15 cellular contexts compared by ENCODE assay signal in genomic region chr14:97713023-97713422, GRCh38.
DNase-seq lines count a peak whose midpoint lies in the region; ATAC-seq, FAIRE-seq and TF ChIP-seq lines count a peak whose summit lies in the region.
"Had no signal": no experiment of that assay in that cellular context is flagged by ENCODE, and none has a peak within 500 bp of the region (broad histone marks: within the 10 kb centered on the region; RNA-seq: fewer than 3 reads in every experiment).

No MANE protein-coding gene starts in this region.

- H3K4me3 ChIP-seq in A549 (no peak overlapping the region), foreskin fibroblast (ENCODE audit: low read depth in 1 of 2, low read length in 2 of 2) (no peak overlapping the region), testis (no peak overlapping the region), thyroid gland (replicated peaks in 1 of 3) (no peak overlapping the region), Peyer's patch (no peak overlapping the region)
- no peak overlapping the region for H3K4me3 ChIP-seq in CD4-positive, CD25-positive, alpha-beta regulatory T cell (ENCODE audit: low read depth, low read length)
- H3K4me3 ChIP-seq: ovary, spleen had no signal

- TF ChIP-seq EP300 in A549 (IDR thresholded peaks at IDR 0.05) = no peak

- peaks cover 38 to 60% (median 47%) of the 10 kb centered on the region in 4 donors for H3K4me1 Mint-ChIP-seq in CD4-positive, CD25-positive, alpha-beta regulatory T cell
- H3K4me1 Mint-ChIP-seq: CD14-positive monocyte had no signal

- WGBS in A549 (ENCODE audit: missing lambda C conversion rate) = 3% methylated on average over 6 of the region's 6 CpGs
- 89 to 91% methylated on average over 6 of the region's 6 CpGs for WGBS in testis, 2 donors
- 90 to 91% methylated on average over 6 of the region's 6 CpGs for WGBS in thyroid gland, 2 donors

- ATAC-seq in A549 = peak in 1 of 2 experiments; percentile 54; a peak in 1 of 6 replicates
- ATAC-seq in CD4-positive, CD25-positive, alpha-beta regulatory T cell (ENCODE audit: low read depth in 2 of 2) = no peak
- ATAC-seq: left lobe of liver had no signal

- no peak for FAIRE-seq in A549 (lab: Jason Lieb, UNC)

- H3K9me3 ChIP-seq in A549 (no peaks in the 10 kb centered on the region), testis (no peaks in the 10 kb centered on the region), thyroid gland (no peaks in the 10 kb centered on the region), Peyer's patch (no peaks in the 10 kb centered on the region)
- H3K9me3 ChIP-seq in CD4-positive, CD25-positive, alpha-beta regulatory T cell (ENCODE audit: control insufficient read depth in 2 of 2, low read length in 2 of 2) = no peaks in the 10 kb centered on the region
- H3K9me3 ChIP-seq: ovary, spleen had no signal

- CTCF ChIA-PET in A549 (lab: Yijun Ruan, JAX) = no interaction called here

- DNase-seq in A549 (ENCODE audit: low read depth in 1 of 2, low spot score in 1 of 2) (peak in 1 of 2 experiments; percentile 33), T1000 (lab: John Stamatoyannopoulos, UW) (peak; percentile 50), foreskin fibroblast (peak; percentile 14 to 17), testis (no peak), thyroid gland (no peak), Peyer's patch (no peak)
- no peak for DNase-seq in CD4-positive, CD25-positive, alpha-beta regulatory T cell
- DNase-seq: activated naive CD8-positive, alpha-beta T cell treated with anti-CD3 and anti-CD28 coated beads, Interleukin-2, amount 10 ng/mL, durations not matched to agents 7 days and 5 days; cerebellar nuclear complex; GF-D8; ovary; Right ventricle myocardium superior; spleen had no signal

- TF ChIP-seq RAD21 in A549 (conservative IDR thresholded peaks at IDR 0.05 in 1 of 2, IDR thresholded peaks at IDR 0.05 in 1 of 2) = no peak

- no peaks in the 10 kb centered on the region for H3K36me3 Mint-ChIP-seq in CD4-positive, CD25-positive, alpha-beta regulatory T cell
- H3K36me3 Mint-ChIP-seq: CD14-positive monocyte had no signal

- no peaks in the 10 kb centered on the region for H3K27me3 Mint-ChIP-seq in CD4-positive, CD25-positive, alpha-beta regulatory T cell
- H3K27me3 Mint-ChIP-seq: activated naive CD8-positive, alpha-beta T cell treated with anti-CD3 and anti-CD28 coated beads, Interleukin-2, amount 10 ng/mL, durations not matched to agents 7 days and 5 days had no signal

- peaks cover 0 to 2% (median 0%) of the 10 kb centered on the region in 7 donors for H3K9me3 Mint-ChIP-seq in CD4-positive, CD25-positive, alpha-beta regulatory T cell
- H3K9me3 Mint-ChIP-seq: activated naive CD8-positive, alpha-beta T cell treated with anti-CD3 and anti-CD28 coated beads, Interleukin-2, amount 10 ng/mL, durations not matched to agents 7 days and 5 days had no signal

- peak overlapping the region; percentile 29 to 86 (median 71) for H3K27ac Mint-ChIP-seq in CD4-positive, CD25-positive, alpha-beta regulatory T cell
- H3K27ac Mint-ChIP-seq: activated naive CD8-positive, alpha-beta T cell treated with anti-CD3 and anti-CD28 coated beads, Interleukin-2, amount 10 ng/mL, durations not matched to agents 7 days and 5 days; CD14-positive monocyte had no signal

- H3K4me1 ChIP-seq in A549 = no peaks in the 10 kb centered on the region
- H3K4me1 ChIP-seq in CD4-positive, CD25-positive, alpha-beta regulatory T cell (ENCODE audit: control insufficient read depth, insufficient read depth, low read length, poor library complexity, severe bottlenecking) = peaks cover 43% of the 10 kb centered on the region
- no peaks in the 10 kb centered on the region for H3K4me1 ChIP-seq in testis
- H3K4me1 ChIP-seq in thyroid gland = no peaks in the 10 kb centered on the region
- no peaks in the 10 kb centered on the region for H3K4me1 ChIP-seq in Peyer's patch

- H3K4me2 ChIP-seq in A549 = no peak overlapping the region

- no peak overlapping the region for H3K4me3 Mint-ChIP-seq in CD4-positive, CD25-positive, alpha-beta regulatory T cell
- H3K4me3 Mint-ChIP-seq: activated naive CD8-positive, alpha-beta T cell treated with anti-CD3 and anti-CD28 coated beads, Interleukin-2, amount 10 ng/mL, durations not matched to agents 7 days and 5 days; CD14-positive monocyte had no signal

- intact Hi-C loops in testis (cut with DNase I; ENCODE audit: low total_unique reads) = no loop called here
- intact Hi-C loops in thyroid gland (cut with DNase I) = no loop called here

- TF ChIP-seq POLR2A in A549 (IDR thresholded peaks at IDR 0.05; ENCODE audit: low read length) (no peak), testis (IDR thresholded peaks at IDR 0.05) (no peak), thyroid gland (IDR thresholded peaks at IDR 0.05) (no peak), Peyer's patch (IDR thresholded peaks at IDR 0.05) (no peak)

- POLR2A ChIA-PET in A549 (lab: Yijun Ruan, JAX) = no interaction called here

- no peaks in the 10 kb centered on the region for H3K36me3 ChIP-seq in CD4-positive, CD25-positive, alpha-beta regulatory T cell (ENCODE audit: control insufficient read depth, insufficient read depth, low read length)
- no peaks in the 10 kb centered on the region for H3K36me3 ChIP-seq in testis (ENCODE audit: low read depth, missing control alignments)
- H3K36me3 ChIP-seq in thyroid gland = no peaks in the 10 kb centered on the region
- no peaks in the 10 kb centered on the region for H3K36me3 ChIP-seq in Peyer's patch
- H3K36me3 ChIP-seq: ovary, spleen had no signal

- no peaks in the 10 kb centered on the region for H3K27me3 ChIP-seq in CD4-positive, CD25-positive, alpha-beta regulatory T cell (ENCODE audit: control insufficient read depth, insufficient read depth, low read length)
- H3K27me3 ChIP-seq in testis = no peaks in the 10 kb centered on the region
- H3K27me3 ChIP-seq in thyroid gland = no peaks in the 10 kb centered on the region
- no peaks in the 10 kb centered on the region for H3K27me3 ChIP-seq in Peyer's patch
- H3K27me3 ChIP-seq: ovary, spleen had no signal

- no peak for TF ChIP-seq CTCF in A549 (IDR thresholded peaks at IDR 0.05)
- TF ChIP-seq CTCF in foreskin fibroblast (IDR thresholded peaks at IDR 0.05; ENCODE audit: low read depth, low read length) = no peak
- TF ChIP-seq CTCF in testis (IDR thresholded peaks at IDR 0.05) = no peak
- no peak for TF ChIP-seq CTCF in thyroid gland (IDR thresholded peaks at IDR 0.05)
- TF ChIP-seq CTCF in Peyer's patch (IDR thresholded peaks at IDR 0.05) = no peak

- H3K27ac ChIP-seq in A549 (no peak overlapping the region), testis (no peak overlapping the region), thyroid gland (no peak overlapping the region), Peyer's patch (no peak overlapping the region)
- no peak overlapping the region for H3K27ac ChIP-seq in CD4-positive, CD25-positive, alpha-beta regulatory T cell (ENCODE audit: insufficient read depth, low read length, poor library complexity, severe bottlenecking)
- H3K27ac ChIP-seq: ovary, spleen had no signal

TF ChIP-seq in A549, 52 proteins besides CTCF, POLR2A, EP300 and RAD21:
- no peak for TF ChIP-seq FOSL2 (IDR thresholded peaks at IDR 0.05)
- peak; percentile 61 for TF ChIP-seq FOSL2 (CRISPR knock-in tag; IDR thresholded peaks at IDR 0.05)
- TF ChIP-seq RFX5 (IDR thresholded peaks at IDR 0.05) = no peak
- no peak for TF ChIP-seq HOXA7 (CRISPR knock-in tag; IDR thresholded peaks at IDR 0.05)
- TF ChIP-seq TP53 (CRISPR knock-in tag; IDR thresholded peaks at IDR 0.05) = no peak
- no peak for TF ChIP-seq CHD2 (IDR thresholded peaks at IDR 0.05; ENCODE audit: low read length, partially characterized antibody)
- no peak for TF ChIP-seq MYC (IDR thresholded peaks at IDR 0.05; ENCODE audit: borderline replicate concordance, low read length)
- no peak for TF ChIP-seq GATA3 (IDR thresholded peaks at IDR 0.05; ENCODE audit: borderline replicate concordance)
- TF ChIP-seq, protein P1, sequence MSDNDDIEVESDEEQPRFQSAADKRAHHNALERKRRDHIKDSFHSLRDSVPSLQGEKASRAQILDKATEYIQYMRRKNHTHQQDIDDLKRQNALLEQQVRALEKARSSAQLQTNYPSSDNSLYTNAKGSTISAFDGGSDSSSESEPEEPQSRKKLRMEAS (IDR thresholded peaks at IDR 0.05) = no peak

Comparison
In these comparisons a context has a peak if more than half of its experiments do, and no peak if none do; other contexts are left out.
1. DNase-seq: peak in T1000 (single experiment) and foreskin fibroblast (2 of 2); none in CD4-positive, CD25-positive, alpha-beta regulatory T cell (0 of 3), testis (single experiment), thyroid gland (0 of 2) and Peyer's patch (0 of 3).